In the genomic region with DNA sequence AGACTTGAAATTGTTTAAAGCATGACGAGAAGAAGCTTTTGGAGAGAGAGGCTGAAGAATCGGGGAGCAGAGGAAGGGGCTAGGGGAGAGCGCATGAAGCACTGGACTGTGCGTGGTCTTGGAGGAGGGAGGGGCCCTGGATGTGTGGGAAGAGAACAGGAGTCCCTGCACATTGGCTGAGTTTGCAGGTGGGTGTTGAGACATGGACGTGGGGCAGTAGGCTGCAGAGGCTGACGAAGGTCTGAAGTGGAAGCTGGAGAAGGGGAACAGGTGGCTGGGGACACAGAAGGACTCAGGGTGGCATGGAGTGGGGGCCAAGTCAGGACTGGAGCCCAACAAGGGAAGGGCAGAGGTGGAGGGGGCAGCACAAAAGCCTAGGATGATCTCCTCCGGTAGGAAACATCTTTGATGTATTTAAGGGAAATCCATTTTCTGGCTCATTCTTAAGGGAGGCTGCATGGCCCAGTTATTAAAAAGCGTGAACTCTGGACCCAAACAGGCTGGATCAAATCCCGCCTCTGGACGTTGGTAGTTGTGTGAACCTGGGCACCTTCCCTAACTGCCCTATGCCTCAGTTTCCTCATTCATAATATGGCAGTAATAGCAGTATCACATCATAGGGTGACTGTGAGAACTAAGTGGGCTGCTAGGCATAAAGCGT, we compare ENCODE assay signal across 15 cellular contexts. TPM values are rescaled to one million over a fixed set of nuclear protein-coding genes. Genes with fewer than 3 reads are reported as not detected.
"Had no signal": no experiment of that assay in that cellular context is flagged by ENCODE, and none has a peak within 500 bp of the region (broad histone marks: within the 10 kb centered on the region; RNA-seq: fewer than 3 reads in every experiment).

No MANE protein-coding gene starts in this region.

- H3K9me3 Mint-ChIP-seq: natural killer cell had no signal

- FAIRE-seq: bronchial epithelial cell, endothelial cell of umbilical vein had no signal

- H3K27me3 ChIP-seq: upper lobe of right lung had no signal

- H3K27ac ChIP-seq: prostate gland, suprapubic skin, upper lobe of right lung had no signal

- H3K4me1 ChIP-seq: prostate gland had no signal

- H3K4me3 ChIP-seq: mucosa of descending colon, prostate gland, suprapubic skin, upper lobe of right lung had no signal

- H3K9me3 ChIP-seq: mucosa of descending colon, prostate gland, suprapubic skin, upper lobe of right lung had no signal

- ATAC-seq: mucosa of descending colon; natural killer cell; stimulated activated naive CD8-positive, alpha-beta T cell treated with anti-CD3 and anti-CD28 coated beads, Interleukin-15, Interleukin-2, amounts not matched to agents 100 U/mL and 50 U/mL, for 24 hours; upper lobe of right lung had no signal

- H3K4me3 Mint-ChIP-seq: natural killer cell had no signal

- H3K27ac Mint-ChIP-seq: natural killer cell had no signal

- H3K36me3 ChIP-seq: prostate gland, suprapubic skin had no signal

- H3K36me3 Mint-ChIP-seq: natural killer cell had no signal

- DNase-seq: activated CD4-positive, alpha-beta T cell treated with anti-CD3 and anti-CD28 coated beads for 1 hour; activated CD4-positive, alpha-beta T cell treated with anti-CD3 and anti-CD28 coated beads, Interleukin-2, amount 50 U/mL, for 48 hours; activated T-cell treated with anti-CD3 and anti-CD28 coated beads, Interleukin-2, amount 50 U/mL, for 48 hours; foreskin melanocyte; kidney glomerular epithelial cell; mucosa of descending colon; natural killer cell; occipital lobe; stimulated activated CD4-positive, alpha-beta T cell treated with anti-CD3 and anti-CD28 coated beads, Interleukin-2, amount 100 ng/mL, for 48 hours; stimulated activated naive CD8-positive, alpha-beta T cell treated with anti-CD3 and anti-CD28 coated beads, Interleukin-15, Interleukin-2, amounts not matched to agents 100 U/mL and 50 U/mL, for 24 hours; upper lobe of right lung had no signal

RNA-seq across cellular contexts. Expression of gene ADGRD1, which starts 29.0 kb away (rescaled TPM):
- total RNA-seq: bronchial epithelial cell, endothelial cell of umbilical vein had no signal
